ENCODE assay signal across 8 cellular contexts in the genomic region with DNA sequence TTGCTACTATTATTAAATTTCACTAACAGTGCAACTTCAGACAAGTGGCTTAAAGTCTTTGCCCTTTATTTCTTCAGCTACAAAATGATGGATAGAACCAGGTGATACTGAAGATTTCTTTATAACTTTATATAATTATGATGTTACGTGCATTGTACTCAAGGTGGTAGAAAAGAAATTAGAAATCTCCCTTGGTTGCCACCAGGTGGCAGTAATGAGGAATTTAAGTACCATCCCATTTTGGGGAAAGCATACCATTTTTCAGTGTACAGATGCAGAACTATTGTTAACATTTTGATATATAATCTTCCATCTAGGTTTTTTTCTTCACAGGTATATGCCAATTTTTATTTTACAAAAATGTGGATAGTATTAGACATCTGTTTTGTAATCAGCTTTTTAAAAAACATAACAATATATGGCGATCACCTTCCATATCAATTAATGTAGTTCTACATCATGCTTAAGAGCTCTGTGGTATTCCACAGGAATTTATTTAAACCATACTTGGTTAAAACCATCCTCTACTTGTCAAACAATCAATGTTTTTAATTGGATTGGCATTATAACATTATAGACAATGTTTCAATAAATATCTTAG. TPM values are rescaled to one million over a fixed set of nuclear protein-coding genes. Genes with fewer than 3 reads are reported as not detected.
DNase-seq lines count a peak whose midpoint lies in the region; ATAC-seq and TF ChIP-seq lines count a peak whose summit lies in the region.

No MANE protein-coding gene starts in this region.

- no peak overlapping the region for H2AFZ ChIP-seq in mammary epithelial cell (ENCODE audit: low read depth, low read length)

- no peaks in the 10 kb centered on the region for H4K20me1 ChIP-seq in mammary epithelial cell (ENCODE audit: insufficient read depth, low read length)

- H3K9ac ChIP-seq in mammary epithelial cell (ENCODE audit: insufficient read depth, low read length), result no peak overlapping the region

- TF ChIP-seq POLR2A in right lobe of liver (IDR thresholded peaks at IDR 0.05), result no peak

- no TSS peak for BruUV-seq in mammary epithelial cell (replicated peaks; lab: Mats Ljungman, UMichigan)

- dilution Hi-C loops in mammary epithelial cell (cut with HindIII; ENCODE audit: low sequenced_read_pairs), result no loop called here

- peak; percentile 50 to 60 for TF ChIP-seq CTCF in mammary epithelial cell (conservative IDR thresholded peaks at IDR 0.05 in 1 of 2, IDR thresholded peaks at IDR 0.05 in 1 of 2; ENCODE audit: extremely low read depth in 1 of 2, insufficient read depth in 1 of 2, low read depth in 1 of 2, low read length in 2 of 2)
- peak; percentile 60 to 83 (median 78) for TF ChIP-seq CTCF in right lobe of liver (IDR thresholded peaks at IDR 0.05)

- in situ Hi-C loops in G401 (cut with HindIII; ENCODE audit: low sequenced_read_pairs) (no loop called here), mammary epithelial cell (cut with MboI; ENCODE audit: low sequenced_read_pairs in 2 of 2) (no loop called here)

- CTCF ChIA-PET in mammary epithelial cell (lab: Charles Lee; ENCODE audit: low non-redundant PET), result no interaction called here

- H3K4me3 ChIP-seq in mammary epithelial cell (replicated peaks in 1 of 3; ENCODE audit: insufficient read depth in 1 of 3, low read depth in 2 of 3, low read length in 3 of 3) (no peak overlapping the region), right lobe of liver (no peak overlapping the region)

- ATAC-seq in right lobe of liver, result peak; percentile 47 to 70 (median 60)
- ATAC-seq in GM19463 (IDR thresholded peaks at IDR 0.05; ENCODE audit: unreplicated experiment), result no peak
- ATAC-seq in GM19467 (IDR thresholded peaks at IDR 0.05; ENCODE audit: unreplicated experiment), result no peak
- ATAC-seq in HG02981 (IDR thresholded peaks at IDR 0.05; ENCODE audit: unreplicated experiment), result no peak

- no peaks in the 10 kb centered on the region for H3K27me3 ChIP-seq in mammary epithelial cell (ENCODE audit: insufficient read depth, low read length)
- H3K27me3 ChIP-seq in right lobe of liver, result no peaks in the 10 kb centered on the region

- no peaks in the 10 kb centered on the region for H3K9me3 ChIP-seq in mammary epithelial cell (replicated peaks; ENCODE audit: insufficient read depth, low read length)
- H3K9me3 ChIP-seq in right lobe of liver, result no peaks in the 10 kb centered on the region

- H3K4me1 ChIP-seq in mammary epithelial cell (ENCODE audit: insufficient read depth, low read length) (peaks cover 20% of the 10 kb centered on the region), right lobe of liver (peaks cover 0 to 18% (median 0%) of the 10 kb centered on the region in 4 donors)

- intact Hi-C loops in mammary epithelial cell (cut with micrococcal nuclease) (loop anchor here (1.0 to 5.0 kb wide), 2 partner anchors 37 to 81 kb away; no protein-coding TSS in a partner anchor), right lobe of liver (cut with DNase I) (loop anchor here in 1 of 2 donors (10.0 kb wide), 1 partner anchor 89 kb away; no protein-coding TSS in a partner anchor)

- no peak overlapping the region for H3K4me2 ChIP-seq in mammary epithelial cell (ENCODE audit: insufficient read depth, low read depth, low read length)

- H3K36me3 ChIP-seq in mammary epithelial cell (ENCODE audit: insufficient read depth, low read length) (peaks cover 1% of the 10 kb centered on the region), right lobe of liver (no peaks in the 10 kb centered on the region)

- WGBS in mammary epithelial cell (ENCODE audit: low coverage, missing lambda C conversion rate), result 82% methylated on average over 2 of the region's 2 CpGs
- 67% methylated on average over 2 of the region's 2 CpGs for WGBS in right lobe of liver (ENCODE audit: insufficient coverage, low coverage, low lambda C conversion rate, missing lambda C conversion rate)

- H3K27ac ChIP-seq in mammary epithelial cell (ENCODE audit: insufficient read depth, low read depth, low read length) (no peak overlapping the region), right lobe of liver (no peak overlapping the region)

- no peaks in the 10 kb centered on the region for H3K79me2 ChIP-seq in mammary epithelial cell (ENCODE audit: insufficient read depth, low read length)

- DNase-seq in AG08395 (ENCODE audit: low spot score), result peak; percentile 33
- peak; percentile 65 for DNase-seq in G401 (ENCODE audit: low spot score)
- peak; percentile 1 to 10 for DNase-seq in NCI-H1930 (lab: John Stamatoyannopoulos, UW)
- DNase-seq in mammary epithelial cell, result no peak
- DNase-seq in right lobe of liver, result no peak

RNA-seq across cellular contexts. Expression of a gene that starts 37.7 kb away (rescaled TPM):
- total RNA-seq in G401 (2014; rRNA removed; shearing (Covaris generic)), result 4.1 and 4.9 TPM in 2 replicates
- total RNA-seq in mammary epithelial cell, result 10 to 100 TPM in 1 of 2 donors, 1 to 10 TPM in 1; 6.1 to 14.7 TPM
- 3.0 TPM for polyA plus RNA-seq in mammary epithelial cell
- 3.6 TPM for polyA minus RNA-seq in mammary epithelial cell
- total RNA-seq in right lobe of liver, result 10 to 100 TPM; 10.9 to 15.1 (median 12.1) TPM

Comparison
In these comparisons a context has a peak if more than half of its experiments do, and no peak if none do; other contexts are left out.
1. DNase-seq: peak in AG08395 (single experiment), G401 (single experiment) and NCI-H1930 (2 of 2); none in mammary epithelial cell (single experiment) and right lobe of liver (0 of 3).
2. ATAC-seq: peak in right lobe of liver (4 of 4); none in GM19463 (single experiment), GM19467 (single experiment) and HG02981 (single experiment).